In genomic region chr22:27877501-27877900, GRCh38 we compare ENCODE assay signal across 16 cellular contexts. TPM values are rescaled to one million over a fixed set of nuclear protein-coding genes. Genes with fewer than 3 reads are reported as not detected.
A peak's percentile ranks its signal among the peaks of the same experiment; 100 is the strongest.
DNase-seq lines count a peak whose midpoint lies in the region; ATAC-seq and TF ChIP-seq lines count a peak whose summit lies in the region.
"Had no signal": no experiment of that assay in that cellular context is flagged by ENCODE, and none has a peak within 500 bp of the region (broad histone marks: within the 10 kb centered on the region; RNA-seq: fewer than 3 reads in every experiment).

No MANE protein-coding gene starts in this region.

- H3K4me1 ChIP-seq in left ventricle myocardium inferior = peaks cover 99% of the 10 kb centered on the region
- H3K4me1 ChIP-seq in transverse colon = peaks cover 35 to 90% (median 46%) of the 10 kb centered on the region in 4 donors

- intact Hi-C loops in left ventricle myocardium inferior (cut with micrococcal nuclease) = no loop called here
- intact Hi-C loops in Right ventricle myocardium inferior (cut with DNase I) = no loop called here
- intact Hi-C loops in transverse colon (cut with DNase I; ENCODE audit: low total_unique reads) = no loop called here

- TF ChIP-seq EP300 in transverse colon (IDR thresholded peaks at IDR 0.05; ENCODE audit: low read depth) = no peak

- in situ Hi-C loops in transverse colon (cut with MboI; ENCODE audit: low pct_ligation_motif_present in 1 of 4, low pct_unique_long_range_greater_than_20kb in 1 of 4, low sequenced_read_pairs in 3 of 4) = loop anchor here in 3 of 4 donors (25.0 kb wide), 1 partner anchor 710 kb away; no protein-coding TSS in a partner anchor

- DNase-seq in left ventricle myocardium inferior (no peak), Right ventricle myocardium inferior (ENCODE audit: missing footprints) (no peak), coronary artery (ENCODE audit: low spot score) (no peak), transverse colon (no peak), C1 segment of cervical spinal cord (lab: John Stamatoyannopoulos, UW) (no peak), anterior cingulate cortex (lab: John Stamatoyannopoulos, UW) (no peak), left lobe of liver (ENCODE audit: low spot score) (no peak)
- DNase-seq: activated T-cell treated with anti-CD3 and anti-CD28 coated beads, Interleukin-2, amount 50 U/mL, for 1 hour; aorta; foreskin fibroblast; NK-92 treated with Interleukin-12 subunit alpha and Interleukin-12 subunit beta, amount 100 ng/mL, for 24 hours; stomach had no signal

- TF ChIP-seq POLR2A in transverse colon (IDR thresholded peaks at IDR 0.05) = no peak

- H3K27ac ChIP-seq in left ventricle myocardium inferior (replicated peaks) (peak overlapping the region; percentile 9), coronary artery (peak overlapping the region; percentile 5 to 21), transverse colon (peak overlapping the region in 3 of 4 donors; percentile 43 to 85 (median 55))
- H3K27ac ChIP-seq: right atrium auricular region had no signal

- no peak for TF ChIP-seq CTCF in left ventricle myocardium inferior (IDR thresholded peaks at IDR 0.05; ENCODE audit: borderline replicate concordance)
- TF ChIP-seq CTCF in coronary artery (IDR thresholded peaks at IDR 0.05) = no peak
- no peak for TF ChIP-seq CTCF in transverse colon (IDR thresholded peaks at IDR 0.05)

- H3K36me3 ChIP-seq in left ventricle myocardium inferior (peaks cover 7% of the 10 kb centered on the region), transverse colon (no peaks in the 10 kb centered on the region)
- H3K36me3 ChIP-seq: right atrium auricular region had no signal

- ATAC-seq in Right ventricle myocardium inferior (no peak), HG02678 (IDR thresholded peaks at IDR 0.05; ENCODE audit: unreplicated experiment) (peak; percentile 72), left lobe of liver (no peak)
- ATAC-seq: activated CD4-positive, CD25-positive, alpha-beta regulatory T cell treated with anti-CD3 and anti-CD28 coated beads, Interleukin-2, amount 50 U/mL, for 24 hours; SK-N-SH treated with all-trans-retinoic acid at 6 μM for 48 hours had no signal

- no peaks in the 10 kb centered on the region for H3K27me3 ChIP-seq in left ventricle myocardium inferior (ENCODE audit: low read depth)
- no peaks in the 10 kb centered on the region for H3K27me3 ChIP-seq in transverse colon
- H3K27me3 ChIP-seq: right atrium auricular region, stomach had no signal

- H3K4me3 ChIP-seq in left ventricle myocardium inferior (no peak overlapping the region), coronary artery (no peak overlapping the region), transverse colon (no peak overlapping the region)
- H3K4me3 ChIP-seq: right atrium auricular region, stomach had no signal

- H3K9me3 ChIP-seq in left ventricle myocardium inferior (replicated peaks) (no peaks in the 10 kb centered on the region), transverse colon (no peaks in the 10 kb centered on the region)
- H3K9me3 ChIP-seq: right atrium auricular region, stomach had no signal

- WGBS in transverse colon (ENCODE audit: low coverage in 1 of 2), 2 donors = 63 to 79% methylated on average over 2 of the region's 2 CpGs

RNA-seq across cellular contexts. Expression of gene PITPNB, which starts 41.6 kb away (rescaled TPM):
- total RNA-seq in left ventricle myocardium inferior (60.0 TPM), Right ventricle myocardium inferior (43.7 TPM), transverse colon (10 to 100 TPM; 28.0 to 48.2 (median 40.3) TPM), left lobe of liver (30.6 TPM)
